Comparison of ENCODE assay signal across 8 cellular contexts in the genomic region with DNA sequence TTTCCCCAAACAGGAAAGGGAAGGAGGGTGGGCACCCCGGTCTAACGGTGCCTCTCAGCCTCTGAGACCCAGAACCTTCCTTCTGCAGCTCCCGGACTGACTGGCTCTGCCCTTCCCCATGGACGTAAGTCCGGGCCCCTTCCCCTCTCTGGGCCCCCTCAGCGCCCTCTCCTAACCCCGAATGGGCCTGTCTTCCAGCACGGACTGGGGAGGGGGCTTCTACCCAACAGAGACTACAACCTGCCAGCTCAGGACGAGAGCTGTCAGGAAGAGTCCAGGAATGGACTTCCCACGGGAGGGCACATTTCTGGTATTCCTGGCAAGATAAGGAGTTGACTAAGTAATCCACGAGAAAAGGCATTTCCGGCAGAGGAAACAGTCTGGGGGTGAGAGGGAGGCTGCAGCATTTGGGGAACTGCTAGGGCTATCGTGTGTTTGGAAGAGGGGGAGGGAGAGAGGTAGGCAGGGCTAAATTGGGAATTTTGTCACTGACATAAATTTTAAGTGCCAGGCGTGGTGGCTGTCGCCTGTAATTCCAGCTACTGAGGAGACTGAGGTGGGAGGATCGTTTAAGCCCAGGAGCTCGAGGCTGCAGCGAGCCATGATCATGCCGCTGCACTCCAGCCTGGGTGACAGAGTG. TPM values are rescaled to one million over a fixed set of nuclear protein-coding genes. Genes with fewer than 3 reads are reported as not detected.
DNase-seq lines count a peak whose midpoint lies in the region; ATAC-seq and TF ChIP-seq lines count a peak whose summit lies in the region.

No MANE protein-coding gene starts in this region.

- no peaks in the 10 kb centered on the region for H3K27me3 Mint-ChIP-seq in Caco-2 (ENCODE audit: insufficient read depth, unreplicated experiment)
- H3K27me3 Mint-ChIP-seq in activated naive CD8-positive, alpha-beta T cell, result no peaks in the 10 kb centered on the region
- peaks cover 10% of the 10 kb centered on the region for H3K27me3 Mint-ChIP-seq in stimulated activated memory B cell treated with anti-CD40 and anti-IgM and Interleukin-4, amounts not matched to agents 10 μg/mL and 1 μg/mL and 100 μg/mL, for 72 hours

- H3K4me3 Mint-ChIP-seq in Caco-2 (ENCODE audit: unreplicated experiment), result peak overlapping the region; percentile 73
- H3K4me3 Mint-ChIP-seq in activated naive CD8-positive, alpha-beta T cell, result peak overlapping the region; percentile 82
- H3K4me3 Mint-ChIP-seq in stimulated activated memory B cell treated with anti-CD40 and anti-IgM and Interleukin-4, amounts not matched to agents 10 μg/mL and 1 μg/mL and 100 μg/mL, for 72 hours, result peak overlapping the region; percentile 88

- DNase-seq in Caco-2, result peak in 1 of 2 experiments; percentile 29
- no peak for DNase-seq in ecto neural progenitor cell (ENCODE audit: low spot score)
- DNase-seq in mesenteric fat pad (ENCODE audit: low spot score), result no peak
- no peak for DNase-seq in NCI-H2107 treated with DMSO at 0.1 percent for 48 hours (lab: John Stamatoyannopoulos, UW; ENCODE audit: unreplicated experiment)

- H3K9me3 Mint-ChIP-seq in Caco-2 (ENCODE audit: unreplicated experiment), result no peaks in the 10 kb centered on the region
- H3K9me3 Mint-ChIP-seq in activated naive CD8-positive, alpha-beta T cell (ENCODE audit: low read depth), result no peaks in the 10 kb centered on the region
- H3K9me3 Mint-ChIP-seq in stimulated activated memory B cell treated with anti-CD40 and anti-IgM and Interleukin-4, amounts not matched to agents 10 μg/mL and 1 μg/mL and 100 μg/mL, for 72 hours, result no peaks in the 10 kb centered on the region

- intact Hi-C loops in Caco-2 (cut with micrococcal nuclease; ENCODE audit: unreplicated experiment), result no loop called here

- H3K27ac Mint-ChIP-seq in Caco-2 (ENCODE audit: unreplicated experiment), result peak overlapping the region; percentile 61
- peak overlapping the region; percentile 16 for H3K27ac Mint-ChIP-seq in activated naive CD8-positive, alpha-beta T cell
- peak overlapping the region; percentile 51 for H3K27ac Mint-ChIP-seq in stimulated activated memory B cell treated with anti-CD40 and anti-IgM and Interleukin-4, amounts not matched to agents 10 μg/mL and 1 μg/mL and 100 μg/mL, for 72 hours

- BruUV-seq in Caco-2 (replicated peaks; lab: Mats Ljungman, UMichigan), result no TSS peak

- peak overlapping the region; percentile 49 for H3K4me3 ChIP-seq in Caco-2 (ENCODE audit: low read depth, low read length)
- peak overlapping the region; percentile 84 for H3K4me3 ChIP-seq in iPS-18a (ENCODE audit: low read length)

- ATAC-seq in HG03521 (IDR thresholded peaks at IDR 0.05; ENCODE audit: unreplicated experiment), result peak; percentile 11
- ATAC-seq in stimulated activated memory B cell treated with anti-CD40 and anti-IgM and Interleukin-4, amounts not matched to agents 10 μg/mL and 1 μg/mL and 100 μg/mL, for 72 hours, result peak; percentile 14

- H3K4me1 Mint-ChIP-seq in Caco-2 (ENCODE audit: low read depth, unreplicated experiment), result peaks cover 8% of the 10 kb centered on the region
- H3K4me1 Mint-ChIP-seq in activated naive CD8-positive, alpha-beta T cell (ENCODE audit: low read depth), result peaks cover 17% of the 10 kb centered on the region
- peaks cover 8% of the 10 kb centered on the region for H3K4me1 Mint-ChIP-seq in stimulated activated memory B cell treated with anti-CD40 and anti-IgM and Interleukin-4, amounts not matched to agents 10 μg/mL and 1 μg/mL and 100 μg/mL, for 72 hours

- no peak overlapping the region for H3K27ac ChIP-seq in iPS-18a (ENCODE audit: low read length)

- POLR2A ChIA-PET in Caco-2 (lab: Charles Lee), result interaction anchor here (1.0 kb wide), 1 partner anchor 12 kb away, joined by 5 read pairs; a partner anchor contains a TSS

- H3K36me3 Mint-ChIP-seq in Caco-2 (ENCODE audit: insufficient read depth, unreplicated experiment), result peaks cover 19% of the 10 kb centered on the region
- no peaks in the 10 kb centered on the region for H3K36me3 Mint-ChIP-seq in activated naive CD8-positive, alpha-beta T cell
- H3K36me3 Mint-ChIP-seq in stimulated activated memory B cell treated with anti-CD40 and anti-IgM and Interleukin-4, amounts not matched to agents 10 μg/mL and 1 μg/mL and 100 μg/mL, for 72 hours, result no peaks in the 10 kb centered on the region

- no peaks in the 10 kb centered on the region for H3K9me3 ChIP-seq in Caco-2
- H3K9me3 ChIP-seq in iPS-18a (ENCODE audit: control insufficient read depth, low read depth, low read length), result no peaks in the 10 kb centered on the region

- H3K27me3 ChIP-seq in Caco-2 (replicated peaks; ENCODE audit: control insufficient read depth, insufficient read depth, low read length) (no peaks in the 10 kb centered on the region), iPS-18a (ENCODE audit: control insufficient read depth, insufficient read depth, low read length) (no peaks in the 10 kb centered on the region)

- no peaks in the 10 kb centered on the region for H3K36me3 ChIP-seq in Caco-2 (ENCODE audit: control insufficient read depth, insufficient read depth, low read length)
- H3K36me3 ChIP-seq in iPS-18a (ENCODE audit: control insufficient read depth, low read depth, low read length), result no peaks in the 10 kb centered on the region

- no peak for TF ChIP-seq CTCF in Caco-2 (IDR thresholded peaks at IDR 0.05; ENCODE audit: insufficient read depth in 1 of 2, low read depth in 1 of 2, low read length in 1 of 2, severe bottlenecking in 1 of 2, unreplicated experiment in 1 of 2)

- CTCF ChIA-PET in Caco-2 (lab: Charles Lee), result interaction anchor here (0.9 to 1.7 kb wide), 2 partner anchors 12 to 80 kb away, joined by 3 to 4 read pairs; a partner anchor contains a TSS

- peak overlapping the region; percentile 61 for H3K9ac ChIP-seq in iPS-18a (ENCODE audit: low read length)

- H3K4me1 ChIP-seq in Caco-2 (peaks cover 5% of the 10 kb centered on the region; the same call in 1 of the 2 replicates), iPS-18a (ENCODE audit: control insufficient read depth, low read depth, low read length) (peaks cover 3% of the 10 kb centered on the region)

RNA-seq across cellular contexts. Expression of a gene that starts 12.1 kb away (rescaled TPM):
- total RNA-seq in Caco-2 (2022), result 675 and 802 TPM in 2 replicates
- 1,236 TPM for total RNA-seq in mesenteric fat pad

RNA-seq across cellular contexts. Expression of a gene that starts 22.3 kb away (rescaled TPM):
- total RNA-seq in Caco-2 (2022) (130 and 134 TPM in 2 replicates), mesenteric fat pad (81.1 TPM)

RNA-seq across cellular contexts. Expression of a gene that starts 22.4 kb away (rescaled TPM):
- total RNA-seq in Caco-2 (2022) (0.48 and 0.60 TPM in 2 replicates), mesenteric fat pad (not detected)

RNA-seq across cellular contexts. Expression of a gene that starts 30.5 kb away (rescaled TPM):
- total RNA-seq in Caco-2 (2022) (not detected in 2 replicates), mesenteric fat pad (not detected)

RNA-seq across cellular contexts. Expression of a gene that starts 38.2 kb away (rescaled TPM):
- 1.1 and 1.6 TPM in 2 replicates for total RNA-seq in Caco-2 (2022)
- 0.67 TPM for total RNA-seq in mesenteric fat pad
